ENCODE assay signal across 26 cellular contexts in genomic region chr3:35394400-35394799, GRCh38.
"Had no signal": no experiment of that assay in that cellular context is flagged by ENCODE, and none has a peak within 500 bp of the region (broad histone marks: within the 10 kb centered on the region; RNA-seq: fewer than 3 reads in every experiment).

No MANE protein-coding gene starts in this region.

- H3K4me1 ChIP-seq: ascending aorta, gastrocnemius medialis, left ventricle myocardium inferior, pancreas, prostate gland, sigmoid colon, stomach, thyroid gland, upper lobe of left lung, vagina had no signal

- H3K4me3 ChIP-seq: ascending aorta, gastrocnemius medialis, hepatocyte, left ventricle myocardium inferior, lung, pancreas, prostate gland, sigmoid colon, stomach, thyroid gland, upper lobe of left lung, vagina had no signal

- H3K4me2 ChIP-seq: hepatocyte had no signal

- H3K27ac ChIP-seq: ascending aorta, brain microvascular endothelial cell, gastrocnemius medialis, hepatocyte, left ventricle myocardium inferior, pancreas, prostate gland, sigmoid colon, stomach, thyroid gland, upper lobe of left lung, vagina had no signal

- H3K9me3 ChIP-seq: ascending aorta, gastrocnemius medialis, pancreas, prostate gland, thyroid gland, vagina had no signal

- ATAC-seq: effector memory CD8-positive, alpha-beta T cell; gastrocnemius medialis; pancreas; stimulated activated naive B cell treated with anti-CD40 and anti-IgM and Interleukin-4, amounts not matched to agents 10 μg/mL and 1 μg/mL and 100 μg/mL, for 72 hours had no signal

- DNase-seq: activated CD4-positive, alpha-beta memory T cell treated with anti-CD3 and anti-CD28 coated beads for 36 hours; activated CD4-positive, alpha-beta T cell treated with anti-CD3 and anti-CD28 coated beads, Interleukin-2, amount 10 ng/mL, durations not matched to agents 24 days and 14 days; activated CD4-positive, CD25-positive, alpha-beta regulatory T cell treated with anti-CD3 and anti-CD28 coated beads, Interleukin-2, amount 50 U/mL, for 72 hours; activated CD8-positive, alpha-beta memory T cell treated with anti-CD3 and anti-CD28 coated beads, Interleukin-2, amount 50 U/mL, for 4 hours; activated effector memory CD4-positive, alpha-beta T cell treated with anti-CD3 and anti-CD28 coated beads, Interleukin-2, amount 50 U/mL, for 16 hours; activated naive CD4-positive, alpha-beta T cell treated with anti-CD3 and anti-CD28 coated beads, Interleukin-2, amount 10 ng/mL, durations not matched to agents 7 days and 5 days; activated naive CD8-positive, alpha-beta T cell treated with anti-CD3 and anti-CD28 coated beads, Interleukin-2, amount 10 ng/mL, durations not matched to agents 7 days and 5 days; activated T-cell treated with anti-CD3 and anti-CD28 coated beads, Interleukin-2, amount 50 U/mL, for 1 hour; cortex of kidney; effector memory CD8-positive, alpha-beta T cell; erythroblast; gastrocnemius medialis; left ventricle myocardium inferior; pancreas; sigmoid colon; small intestine; stimulated activated naive B cell treated with anti-CD40 and anti-IgM and Interleukin-4, amounts not matched to agents 10 μg/mL and 1 μg/mL and 100 μg/mL, for 72 hours; stomach; thyroid gland; upper lobe of left lung had no signal

- H3K36me3 ChIP-seq: ascending aorta, brain microvascular endothelial cell, gastrocnemius medialis, left ventricle myocardium inferior, pancreas, prostate gland, sigmoid colon, stomach, thyroid gland, upper lobe of left lung, vagina had no signal

- H3K27me3 ChIP-seq: ascending aorta, brain microvascular endothelial cell, gastrocnemius medialis, hepatocyte, pancreas, sigmoid colon, stomach, thyroid gland, upper lobe of left lung, vagina had no signal

- H2AFZ ChIP-seq: hepatocyte had no signal

- H3K79me2 ChIP-seq: hepatocyte had no signal
